Comparison of ENCODE assay signal across 28 cellular contexts in the genomic region with DNA sequence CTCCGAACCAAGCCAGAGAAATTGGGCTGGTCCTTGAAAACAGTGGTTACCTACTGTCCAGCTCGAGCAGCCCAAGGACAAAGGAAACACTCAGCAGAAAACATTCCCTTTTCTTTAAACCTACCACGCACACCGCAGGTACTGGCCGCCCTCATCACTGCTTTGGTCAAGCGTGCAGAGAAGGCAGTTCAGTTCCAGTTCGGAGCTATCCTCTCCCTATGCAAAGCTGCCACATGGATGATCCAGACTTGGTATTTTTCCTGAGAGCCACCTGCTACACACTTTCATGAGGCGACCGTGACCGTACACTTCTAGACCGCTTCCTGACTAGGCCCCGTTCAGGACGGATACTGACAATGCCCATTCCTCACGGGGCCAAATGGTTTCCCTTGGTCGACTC.
"Had no signal": no experiment of that assay in that cellular context is flagged by ENCODE, and none has a peak within 500 bp of the region (broad histone marks: within the 10 kb centered on the region; RNA-seq: fewer than 3 reads in every experiment).

No MANE protein-coding gene starts in this region.

- H3K27ac Mint-ChIP-seq: activated CD4-positive, alpha-beta memory T cell treated with anti-CD3 and anti-CD28 coated beads for 36 hours; activated CD4-positive, alpha-beta T cell treated with anti-CD3 and anti-CD28 coated beads, Interleukin-2, amount 10 ng/mL, durations not matched to agents 7 days and 5 days; activated naive CD4-positive, alpha-beta T cell treated with anti-CD3 and anti-CD28 coated beads for 36 hours; activated naive CD8-positive, alpha-beta T cell; T-cell had no signal

- FAIRE-seq: astrocyte had no signal

- H3K27ac ChIP-seq: SJSA1 had no signal

- H3K27me3 Mint-ChIP-seq: activated CD4-positive, alpha-beta memory T cell treated with anti-CD3 and anti-CD28 coated beads for 36 hours; activated CD4-positive, alpha-beta T cell treated with anti-CD3 and anti-CD28 coated beads, Interleukin-2, amount 10 ng/mL, durations not matched to agents 7 days and 5 days; activated naive CD8-positive, alpha-beta T cell; brain; T-cell had no signal

- H3K9me3 ChIP-seq: SJSA1 had no signal

- DNase-seq: activated CD4-positive, alpha-beta memory T cell treated with anti-CD3 and anti-CD28 coated beads for 36 hours; activated CD4-positive, alpha-beta T cell treated with anti-CD3 and anti-CD28 coated beads, Interleukin-2, amount 10 ng/mL, durations not matched to agents 7 days and 5 days; activated CD4-positive, CD25-positive, alpha-beta regulatory T cell; activated CD8-positive, alpha-beta memory T cell treated with anti-CD3 and anti-CD28 coated beads for 24 hours; activated effector memory CD4-positive, alpha-beta T cell treated with anti-CD3 and anti-CD28 coated beads, Interleukin-2, amount 50 U/mL, for 16 hours; activated naive CD4-positive, alpha-beta T cell treated with anti-CD3 and anti-CD28 coated beads for 36 hours; activated T-cell treated with anti-CD3 and anti-CD28 coated beads, Interleukin-2, amount 50 U/mL, for 4 hours; amygdala; MM.1S; NCI-H1105; NCI-H1436; NCI-H1694 treated with DMSO at 0.1 percent for 48 hours; NCI-H2029 treated with DMSO at 0.1 percent for 48 hours; NCI-H345; NCI-H510A; NCI-H526 treated with DMSO at 0.1 percent for 48 hours; NCI-H82; OCI-M1; RPMI8226; SHP77; T-cell; T-helper 2 cell; T1000 had no signal

- H3K4me3 Mint-ChIP-seq: activated CD4-positive, alpha-beta memory T cell treated with anti-CD3 and anti-CD28 coated beads for 36 hours; activated CD4-positive, alpha-beta T cell treated with anti-CD3 and anti-CD28 coated beads, Interleukin-2, amount 10 ng/mL, durations not matched to agents 7 days and 5 days; activated naive CD4-positive, alpha-beta T cell treated with anti-CD3 and anti-CD28 coated beads for 36 hours; activated naive CD8-positive, alpha-beta T cell; activated T-cell treated with anti-CD3 and anti-CD28 coated beads, Interleukin-2, amount 50 U/mL, for 4 hours; T-cell had no signal

- H3K4me3 ChIP-seq: SJSA1 had no signal

- H3K9me3 Mint-ChIP-seq: activated CD4-positive, alpha-beta memory T cell treated with anti-CD3 and anti-CD28 coated beads for 36 hours; activated CD4-positive, alpha-beta T cell treated with anti-CD3 and anti-CD28 coated beads, Interleukin-2, amount 10 ng/mL, durations not matched to agents 7 days and 5 days; activated naive CD4-positive, alpha-beta T cell treated with anti-CD3 and anti-CD28 coated beads for 36 hours; activated T-cell treated with anti-CD3 and anti-CD28 coated beads, Interleukin-2, amount 50 U/mL, for 4 hours; brain; T-cell had no signal

- ATAC-seq: activated T-cell treated with anti-CD3 and anti-CD28 coated beads, Interleukin-2, amount 50 U/mL, for 4 hours; Panc1; T-cell had no signal

- H3K27me3 ChIP-seq: SJSA1 had no signal
